In the genomic region with DNA sequence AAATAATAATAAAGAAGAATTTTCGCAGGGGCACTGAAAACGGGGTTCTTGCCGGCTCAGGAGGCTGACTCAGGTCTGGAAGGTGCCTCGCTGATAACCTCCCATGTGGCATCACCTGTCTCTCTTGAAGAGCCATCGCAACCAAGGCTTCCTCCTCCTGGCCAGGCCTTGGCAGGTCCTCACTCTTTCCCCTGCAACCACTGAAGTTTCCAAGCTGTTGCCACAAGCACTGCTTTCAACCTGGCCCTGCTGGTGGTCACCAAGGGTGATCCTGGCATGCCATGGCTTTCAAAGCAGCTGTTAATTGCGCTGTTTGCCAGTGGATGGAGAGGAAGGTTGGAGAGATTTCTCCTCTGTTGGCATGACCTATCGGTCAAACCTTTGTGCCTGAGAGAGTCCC, we compare ENCODE assay signal across 17 cellular contexts.
DNase-seq lines count a peak whose midpoint lies in the region; ATAC-seq and TF ChIP-seq lines count a peak whose summit lies in the region.
"Had no signal": no experiment of that assay in that cellular context is flagged by ENCODE, and none has a peak within 500 bp of the region (broad histone marks: within the 10 kb centered on the region; RNA-seq: fewer than 3 reads in every experiment).

No MANE protein-coding gene starts in this region.

- TF ChIP-seq CTCF in neural progenitor cell (IDR thresholded peaks at IDR 0.05): no peak
- no peak for TF ChIP-seq CTCF in progenitor cell of endocrine pancreas (IDR thresholded peaks at IDR 0.05; ENCODE audit: unreplicated experiment)

- H3K9ac ChIP-seq in neural progenitor cell: no peak overlapping the region

- no peak overlapping the region for H3K27ac ChIP-seq in neural progenitor cell

- peak; percentile 30 for DNase-seq in islet precursor cell
- DNase-seq in neural progenitor cell (ENCODE audit: low spot score): no peak
- DNase-seq in progenitor cell of endocrine pancreas (ENCODE audit: low spot score, unreplicated experiment): no peak
- DNase-seq in MV-4-11 (lab: John Stamatoyannopoulos, UW): no peak
- DNase-seq in iPS-NIHi11 (ENCODE audit: low spot score): no peak
- DNase-seq: C1 segment of cervical spinal cord; Calu3; CD4-positive, alpha-beta memory T cell; COR-L47; DMS53; DMS79 treated with DMSO at 0.1 percent for 48 hours; GF-D8; H7; HCEC 1CT had no signal

- H3K4me1 ChIP-seq in neural progenitor cell: no peaks in the 10 kb centered on the region

- ATAC-seq in HG02588 (IDR thresholded peaks at IDR 0.05; ENCODE audit: unreplicated experiment) (no peak), GM21367 (IDR thresholded peaks at IDR 0.05; ENCODE audit: unreplicated experiment) (no peak)
- ATAC-seq: GM23338 had no signal

- H3K27me3 ChIP-seq in neural progenitor cell: no peaks in the 10 kb centered on the region

- no peaks in the 10 kb centered on the region for H3K36me3 Mint-ChIP-seq in neural progenitor cell
- no peaks in the 10 kb centered on the region for H3K36me3 Mint-ChIP-seq in progenitor cell of endocrine pancreas (ENCODE audit: insufficient read depth)
- H3K36me3 Mint-ChIP-seq: CD4-positive, alpha-beta memory T cell had no signal

- H3K79me2 ChIP-seq in neural progenitor cell (ENCODE audit: low read depth): no peaks in the 10 kb centered on the region

- H3K4me1 Mint-ChIP-seq in neural progenitor cell (no peaks in the 10 kb centered on the region), progenitor cell of endocrine pancreas (ENCODE audit: low read depth) (peaks cover 5% of the 10 kb centered on the region)
- H3K4me1 Mint-ChIP-seq: CD4-positive, alpha-beta memory T cell had no signal

- H2AFZ ChIP-seq in neural progenitor cell (replicated peaks): peak overlapping the region; percentile 3

- H3K9me3 ChIP-seq in neural progenitor cell (ENCODE audit: low read depth): no peaks in the 10 kb centered on the region

- no peaks in the 10 kb centered on the region for H3F3A ChIP-seq in neural progenitor cell (ENCODE audit: low read depth)

- H3K4me3 Mint-ChIP-seq in neural progenitor cell (no peak overlapping the region), progenitor cell of endocrine pancreas (ENCODE audit: low read depth) (no peak overlapping the region)
- H3K4me3 Mint-ChIP-seq: CD4-positive, alpha-beta memory T cell; GM23338 had no signal

- H3K4me2 ChIP-seq in neural progenitor cell: no peak overlapping the region
- H3K4me2 ChIP-seq: GM23338 had no signal

- H4K20me1 ChIP-seq in neural progenitor cell (ENCODE audit: low read depth): no peaks in the 10 kb centered on the region

- H3K27ac Mint-ChIP-seq in neural progenitor cell (no peak overlapping the region), progenitor cell of endocrine pancreas (peak overlapping the region; percentile 16)
- H3K27ac Mint-ChIP-seq: CD4-positive, alpha-beta memory T cell; GM23338 had no signal

- H3K4me3 ChIP-seq in neural progenitor cell: no peak overlapping the region
- H3K4me3 ChIP-seq: GM23338 had no signal

- H3K36me3 ChIP-seq in neural progenitor cell: no peaks in the 10 kb centered on the region

- H3K9me3 Mint-ChIP-seq in neural progenitor cell (no peaks in the 10 kb centered on the region), progenitor cell of endocrine pancreas (ENCODE audit: low read depth) (no peaks in the 10 kb centered on the region)
- H3K9me3 Mint-ChIP-seq: GM23338 had no signal

- no peaks in the 10 kb centered on the region for H3K27me3 Mint-ChIP-seq in neural progenitor cell (ENCODE audit: insufficient read depth, low read depth)
- peaks cover 63% of the 10 kb centered on the region for H3K27me3 Mint-ChIP-seq in progenitor cell of endocrine pancreas
